ENCODE assay signal across 2 cellular contexts in the genomic region with DNA sequence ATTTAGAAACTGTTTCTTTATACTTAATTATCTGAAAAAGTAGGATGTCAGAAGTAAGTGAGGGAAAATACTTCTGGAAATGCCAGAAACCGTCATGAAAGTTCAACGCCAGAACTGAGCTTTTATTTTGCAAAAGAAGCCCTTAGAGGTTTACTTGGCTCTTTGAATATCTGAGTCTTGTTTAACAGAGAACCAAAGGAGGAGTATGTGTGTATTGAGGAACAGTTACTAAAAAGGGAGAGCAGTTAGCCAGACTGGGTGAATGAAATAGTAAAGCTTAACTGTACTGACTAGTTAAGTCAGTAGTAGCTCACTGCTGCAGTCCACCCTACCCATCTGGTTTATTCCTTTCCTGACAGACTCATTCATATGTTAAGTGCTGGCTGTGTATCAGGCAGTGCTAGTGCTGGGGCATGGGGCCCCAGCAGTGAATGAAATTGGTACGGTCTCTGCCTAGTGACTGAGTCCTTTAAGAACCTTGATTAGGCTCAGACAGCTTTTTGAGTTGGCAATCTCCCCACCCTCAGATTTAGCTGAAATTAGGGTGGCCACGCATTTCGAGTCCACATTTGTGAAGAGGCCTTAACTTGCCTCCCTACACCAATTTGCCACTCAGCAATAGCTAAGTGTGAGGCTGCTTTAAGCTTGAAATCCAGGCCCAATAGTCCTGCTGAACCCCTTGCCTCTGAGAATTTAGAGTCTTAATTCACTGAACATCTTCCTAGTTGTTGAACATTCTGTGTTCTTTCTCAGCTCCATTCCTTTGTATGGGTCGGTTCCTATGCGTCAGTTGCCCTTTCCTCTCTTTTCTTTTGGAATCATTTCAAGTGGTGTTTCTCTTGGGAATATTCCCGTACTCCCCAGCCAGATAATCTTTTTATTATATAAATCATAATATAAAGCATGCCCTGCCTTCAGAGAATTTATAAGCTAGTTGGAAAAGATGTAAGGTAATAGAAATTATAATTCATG.
A peak's percentile ranks its signal among the peaks of the same experiment; 100 is the strongest.
TF ChIP-seq lines count a peak whose summit lies in the region.

No MANE protein-coding gene starts in this region.

TF ChIP-seq in GM23338, 12 proteins besides CTCF, POLR2A, EP300 and RAD21 (continues in another document):
- TF ChIP-seq ETS1 (IDR thresholded peaks at IDR 0.05) (no peak), STAT1 (IDR thresholded peaks at IDR 0.05; ENCODE audit: unreplicated experiment) (no peak), CREB1 (CRISPR knock-in tag; IDR thresholded peaks at IDR 0.05; ENCODE audit: low read depth) (no peak), EZH2phosphoT487 (IDR thresholded peaks at IDR 0.05; ENCODE audit: unreplicated experiment) (no peak), ZNF462 (CRISPR knock-in tag; IDR thresholded peaks at IDR 0.05) (no peak)
- TF ChIP-seq, protein P1, sequence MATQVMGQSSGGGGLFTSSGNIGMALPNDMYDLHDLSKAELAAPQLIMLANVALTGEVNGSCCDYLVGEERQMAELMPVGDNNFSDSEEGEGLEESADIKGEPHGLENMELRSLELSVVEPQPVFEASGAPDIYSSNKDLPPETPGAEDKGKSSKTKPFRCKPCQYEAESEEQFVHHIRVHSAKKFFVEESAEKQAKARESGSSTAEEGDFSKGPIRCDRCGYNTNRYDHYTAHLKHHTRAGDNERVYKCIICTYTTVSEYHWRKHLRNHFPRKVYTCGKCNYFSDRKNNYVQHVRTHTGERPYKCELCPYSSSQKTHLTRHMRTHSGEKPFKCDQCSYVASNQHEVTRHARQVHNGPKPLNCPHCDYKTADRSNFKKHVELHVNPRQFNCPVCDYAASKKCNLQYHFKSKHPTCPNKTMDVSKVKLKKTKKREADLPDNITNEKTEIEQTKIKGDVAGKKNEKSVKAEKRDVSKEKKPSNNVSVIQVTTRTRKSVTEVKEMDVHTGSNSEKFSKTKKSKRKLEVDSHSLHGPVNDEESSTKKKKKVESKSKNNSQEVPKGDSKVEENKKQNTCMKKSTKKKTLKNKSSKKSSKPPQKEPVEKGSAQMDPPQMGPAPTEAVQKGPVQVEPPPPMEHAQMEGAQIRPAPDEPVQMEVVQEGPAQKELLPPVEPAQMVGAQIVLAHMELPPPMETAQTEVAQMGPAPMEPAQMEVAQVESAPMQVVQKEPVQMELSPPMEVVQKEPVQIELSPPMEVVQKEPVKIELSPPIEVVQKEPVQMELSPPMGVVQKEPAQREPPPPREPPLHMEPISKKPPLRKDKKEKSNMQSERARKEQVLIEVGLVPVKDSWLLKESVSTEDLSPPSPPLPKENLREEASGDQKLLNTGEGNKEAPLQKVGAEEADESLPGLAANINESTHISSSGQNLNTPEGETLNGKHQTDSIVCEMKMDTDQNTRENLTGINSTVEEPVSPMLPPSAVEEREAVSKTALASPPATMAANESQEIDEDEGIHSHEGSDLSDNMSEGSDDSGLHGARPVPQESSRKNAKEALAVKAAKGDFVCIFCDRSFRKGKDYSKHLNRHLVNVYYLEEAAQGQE (IDR thresholded peaks at IDR 0.05; ENCODE audit: unreplicated experiment) = no peak

TF ChIP-seq in K562, 482 proteins besides CTCF, POLR2A, EP300 and RAD21:
- TF ChIP-seq, protein P2, sequence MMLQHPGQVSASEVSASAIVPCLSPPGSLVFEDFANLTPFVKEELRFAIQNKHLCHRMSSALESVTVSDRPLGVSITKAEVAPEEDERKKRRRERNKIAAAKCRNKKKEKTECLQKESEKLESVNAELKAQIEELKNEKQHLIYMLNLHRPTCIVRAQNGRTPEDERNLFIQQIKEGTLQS (IDR thresholded peaks at IDR 0.05) = no peak
- TF ChIP-seq, protein P2 (CRISPR knock-in tag; conservative IDR thresholded peaks at IDR 0.05) = 0 out of 2 replicates have a peak, but pooled peaks have one; percentile 44
- TF ChIP-seq, protein P3, sequence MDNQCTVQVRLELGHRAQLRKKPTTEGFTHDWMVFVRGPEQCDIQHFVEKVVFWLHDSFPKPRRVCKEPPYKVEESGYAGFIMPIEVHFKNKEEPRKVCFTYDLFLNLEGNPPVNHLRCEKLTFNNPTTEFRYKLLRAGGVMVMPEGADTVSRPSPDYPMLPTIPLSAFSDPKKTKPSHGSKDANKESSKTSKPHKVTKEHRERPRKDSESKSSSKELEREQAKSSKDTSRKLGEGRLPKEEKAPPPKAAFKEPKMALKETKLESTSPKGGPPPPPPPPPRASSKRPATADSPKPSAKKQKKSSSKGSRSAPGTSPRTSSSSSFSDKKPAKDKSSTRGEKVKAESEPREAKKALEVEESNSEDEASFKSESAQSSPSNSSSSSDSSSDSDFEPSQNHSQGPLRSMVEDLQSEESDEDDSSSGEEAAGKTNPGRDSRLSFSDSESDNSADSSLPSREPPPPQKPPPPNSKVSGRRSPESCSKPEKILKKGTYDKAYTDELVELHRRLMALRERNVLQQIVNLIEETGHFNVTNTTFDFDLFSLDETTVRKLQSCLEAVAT (IDR thresholded peaks at IDR 0.05) = no peak
- peak; percentile 84 for TF ChIP-seq HMBOX1 (IDR thresholded peaks at IDR 0.05)
